Comparison of ENCODE assay signal across 31 cellular contexts in the genomic region with DNA sequence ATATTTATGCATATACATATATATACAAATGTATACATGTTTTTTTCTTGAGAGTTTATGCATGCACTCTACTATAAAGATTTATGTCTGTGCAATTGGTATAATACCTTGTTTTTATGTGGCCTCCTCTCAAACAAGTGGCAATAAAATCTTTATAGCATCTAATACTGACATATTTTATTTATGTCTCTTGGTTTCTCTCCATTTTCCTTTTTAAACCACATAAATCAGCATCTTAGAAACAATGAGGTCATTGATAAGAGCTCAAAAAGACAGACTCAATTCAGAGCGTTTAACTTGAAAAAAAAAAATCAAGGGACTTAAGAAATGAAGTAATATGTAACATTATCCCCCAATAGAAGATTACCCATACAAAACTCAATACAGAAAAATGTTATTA.
"Had no signal": no experiment of that assay in that cellular context is flagged by ENCODE, and none has a peak within 500 bp of the region (broad histone marks: within the 10 kb centered on the region; RNA-seq: fewer than 3 reads in every experiment).

No MANE protein-coding gene starts in this region.

- H3K27me3 ChIP-seq: brain microvascular endothelial cell, dorsolateral prefrontal cortex, esophagus muscularis mucosa, foreskin keratinocyte, gastroesophageal sphincter, heart right ventricle, hepatocyte had no signal

- DNase-seq: activated B cell treated with CpG ODN at 0.5 μM for 24 hours; activated CD4-positive, alpha-beta T cell treated with anti-CD3 and anti-CD28 coated beads for 48 hours; activated CD4-positive, alpha-beta T cell treated with anti-CD3 and anti-CD28 coated beads, Interleukin-2, amount 50 U/mL, for 1 hour; activated CD4-positive, alpha-beta T cell treated with anti-CD3 and anti-CD28 coated beads, Interleukin-2, amount 50 U/mL, for 48 hours; activated CD8-positive, alpha-beta memory T cell treated with anti-CD3 and anti-CD28 coated beads for 24 hours; activated CD8-positive, alpha-beta T cell treated with anti-CD3 and anti-CD28 coated beads for 36 hours; activated effector memory CD4-positive, alpha-beta T cell treated with Interleukin-2 at 50 U/mL for 16 hours; activated gamma-delta T cell treated with Interleukin-2 at 50 U/mL for 16 hours; activated naive CD4-positive, alpha-beta T cell treated with anti-CD3 and anti-CD28 coated beads, Interleukin-2, amount 50 U/mL, for 16 hours; activated naive CD4-positive, alpha-beta T cell treated with Interleukin-2 at 50 U/mL for 16 hours; activated T-cell treated with anti-CD3 and anti-CD28 coated beads, Interleukin-2, amount 50 U/mL, for 4 hours; amniotic stem cell; anterior cingulate cortex; brain microvascular endothelial cell; dorsolateral prefrontal cortex; effector memory CD4-positive, alpha-beta T cell; endodermal cell; foreskin keratinocyte; heart right ventricle; T1000; WERI-Rb-1 had no signal

- H3K4me1 ChIP-seq: esophagus muscularis mucosa, foreskin keratinocyte, gastroesophageal sphincter, heart right ventricle had no signal

- H3K4me3 ChIP-seq: coronary artery, dorsolateral prefrontal cortex, esophagus muscularis mucosa, gastroesophageal sphincter, heart right ventricle, hepatocyte had no signal

- H3K27ac Mint-ChIP-seq: activated B cell treated with CpG ODN at 0.5 μM for 24 hours; activated CD8-positive, alpha-beta T cell treated with anti-CD3 and anti-CD28 coated beads for 36 hours; activated naive CD8-positive, alpha-beta T cell; activated T-helper 17 cell treated with anti-CD3 and anti-CD28 coated beads, Interleukin-2, amount 50 U/mL, for 72 hours; dendritic cell treated with granulocyte-macrophage colony-stimulating factor and Interleukin-4, amounts not matched to agents 40 ng/mL and 50 ng/mL, for 4 days; endodermal cell; T-helper 2 cell treated with Interferon-gamma antibody and Interleukin-4, amounts not matched to agents 5 μg/mL and 100 μg/mL, for 36 hours had no signal

- H3K36me3 ChIP-seq: brain microvascular endothelial cell, esophagus muscularis mucosa, gastroesophageal sphincter, heart right ventricle, WERI-Rb-1 had no signal

- H3K9me3 Mint-ChIP-seq: activated B cell treated with CpG ODN at 0.5 μM for 24 hours; activated CD8-positive, alpha-beta T cell treated with anti-CD3 and anti-CD28 coated beads for 36 hours; activated T-helper 17 cell treated with anti-CD3 and anti-CD28 coated beads, Interleukin-2, amount 50 U/mL, for 72 hours; endodermal cell had no signal

- H3K27ac ChIP-seq: brain microvascular endothelial cell, coronary artery, dorsolateral prefrontal cortex, esophagus muscularis mucosa, foreskin keratinocyte, gastroesophageal sphincter, heart right ventricle, hepatocyte, WERI-Rb-1 had no signal

- ATAC-seq: activated CD4-positive, CD25-positive, alpha-beta regulatory T cell treated with anti-CD3 and anti-CD28 coated beads, Interleukin-2, amount 50 U/mL, for 24 hours; activated CD8-positive, alpha-beta T cell treated with anti-CD3 and anti-CD28 coated beads for 36 hours; activated T-cell treated with anti-CD3 and anti-CD28 coated beads, Interleukin-2, amount 50 U/mL, for 4 hours; activated T-helper 17 cell treated with anti-CD3 and anti-CD28 coated beads, Interleukin-2, amount 50 U/mL, for 72 hours; foreskin keratinocyte; gastroesophageal sphincter; heart right ventricle had no signal

- H2AFZ ChIP-seq: hepatocyte had no signal

- H3K4me1 Mint-ChIP-seq: activated B cell treated with CpG ODN at 0.5 μM for 24 hours; activated T-helper 17 cell treated with anti-CD3 and anti-CD28 coated beads, Interleukin-2, amount 50 U/mL, for 72 hours; central memory CD8-positive, alpha-beta T cell; endodermal cell had no signal

- H3K9me3 ChIP-seq: esophagus muscularis mucosa, gastroesophageal sphincter had no signal

- H3K27me3 Mint-ChIP-seq: activated B cell treated with CpG ODN at 0.5 μM for 24 hours; activated CD8-positive, alpha-beta T cell treated with anti-CD3 and anti-CD28 coated beads for 36 hours; activated naive CD8-positive, alpha-beta T cell; activated T-helper 17 cell treated with anti-CD3 and anti-CD28 coated beads, Interleukin-2, amount 50 U/mL, for 72 hours; central memory CD8-positive, alpha-beta T cell; dendritic cell treated with granulocyte-macrophage colony-stimulating factor and Interleukin-4, amounts not matched to agents 40 ng/mL and 50 ng/mL, for 4 days had no signal

- H3K36me3 Mint-ChIP-seq: activated naive CD8-positive, alpha-beta T cell had no signal

- H3K4me2 ChIP-seq: hepatocyte had no signal

- H3K79me2 ChIP-seq: hepatocyte had no signal

- H3K4me3 Mint-ChIP-seq: activated B cell treated with CpG ODN at 0.5 μM for 24 hours; activated CD8-positive, alpha-beta T cell treated with anti-CD3 and anti-CD28 coated beads for 36 hours; activated naive CD8-positive, alpha-beta T cell; activated T-cell treated with anti-CD3 and anti-CD28 coated beads, Interleukin-2, amount 50 U/mL, for 4 hours; activated T-helper 17 cell treated with anti-CD3 and anti-CD28 coated beads, Interleukin-2, amount 50 U/mL, for 72 hours; central memory CD8-positive, alpha-beta T cell; dendritic cell treated with granulocyte-macrophage colony-stimulating factor and Interleukin-4, amounts not matched to agents 40 ng/mL and 50 ng/mL, for 4 days; endodermal cell; T-helper 2 cell treated with Interferon-gamma antibody and Interleukin-4, amounts not matched to agents 5 μg/mL and 100 μg/mL, for 36 hours had no signal
